1 cellular context compared by ENCODE assay signal in the genomic region with DNA sequence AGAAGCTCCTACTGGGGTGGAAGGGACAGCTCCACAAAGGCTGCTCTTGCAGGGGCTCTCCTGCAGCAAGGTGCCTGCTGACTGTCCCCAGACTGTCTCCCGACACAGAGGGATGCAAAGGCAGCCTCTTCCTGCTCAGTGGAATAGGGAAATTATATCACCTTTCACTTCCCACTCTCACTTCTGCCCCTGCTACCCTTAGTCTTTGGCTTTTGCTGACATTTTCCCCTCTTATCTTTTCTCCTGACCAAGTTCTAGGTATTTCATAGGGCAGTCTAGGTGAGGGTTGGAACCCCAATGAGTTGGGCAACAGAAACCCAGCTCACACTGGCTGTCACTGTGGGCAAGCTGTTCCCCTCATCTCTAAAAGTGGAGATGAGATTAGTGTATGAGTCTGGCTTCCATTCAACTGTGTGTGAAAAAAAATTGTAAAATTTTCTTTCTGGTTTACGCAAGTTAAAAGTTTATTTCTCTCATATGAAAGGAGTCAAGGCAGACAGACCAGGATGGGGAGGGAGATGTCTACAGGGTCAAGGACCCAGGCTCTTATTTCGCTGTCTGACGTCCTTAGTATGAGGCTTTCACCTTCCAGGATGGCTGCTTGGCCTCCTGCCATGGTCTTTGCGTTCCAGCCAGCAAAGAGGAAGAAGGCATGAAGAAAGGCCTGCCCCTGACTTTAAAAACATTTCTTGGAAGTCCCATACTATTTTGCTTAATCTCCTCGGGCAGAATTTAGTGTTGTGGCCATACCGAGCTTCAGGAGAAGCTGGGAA.
TF ChIP-seq lines count a peak whose summit lies in the region.

No MANE protein-coding gene starts in this region.

TF ChIP-seq in GM23338, 12 proteins besides CTCF, POLR2A, EP300 and RAD21 (continued from another document):
- TF ChIP-seq, protein P1, sequence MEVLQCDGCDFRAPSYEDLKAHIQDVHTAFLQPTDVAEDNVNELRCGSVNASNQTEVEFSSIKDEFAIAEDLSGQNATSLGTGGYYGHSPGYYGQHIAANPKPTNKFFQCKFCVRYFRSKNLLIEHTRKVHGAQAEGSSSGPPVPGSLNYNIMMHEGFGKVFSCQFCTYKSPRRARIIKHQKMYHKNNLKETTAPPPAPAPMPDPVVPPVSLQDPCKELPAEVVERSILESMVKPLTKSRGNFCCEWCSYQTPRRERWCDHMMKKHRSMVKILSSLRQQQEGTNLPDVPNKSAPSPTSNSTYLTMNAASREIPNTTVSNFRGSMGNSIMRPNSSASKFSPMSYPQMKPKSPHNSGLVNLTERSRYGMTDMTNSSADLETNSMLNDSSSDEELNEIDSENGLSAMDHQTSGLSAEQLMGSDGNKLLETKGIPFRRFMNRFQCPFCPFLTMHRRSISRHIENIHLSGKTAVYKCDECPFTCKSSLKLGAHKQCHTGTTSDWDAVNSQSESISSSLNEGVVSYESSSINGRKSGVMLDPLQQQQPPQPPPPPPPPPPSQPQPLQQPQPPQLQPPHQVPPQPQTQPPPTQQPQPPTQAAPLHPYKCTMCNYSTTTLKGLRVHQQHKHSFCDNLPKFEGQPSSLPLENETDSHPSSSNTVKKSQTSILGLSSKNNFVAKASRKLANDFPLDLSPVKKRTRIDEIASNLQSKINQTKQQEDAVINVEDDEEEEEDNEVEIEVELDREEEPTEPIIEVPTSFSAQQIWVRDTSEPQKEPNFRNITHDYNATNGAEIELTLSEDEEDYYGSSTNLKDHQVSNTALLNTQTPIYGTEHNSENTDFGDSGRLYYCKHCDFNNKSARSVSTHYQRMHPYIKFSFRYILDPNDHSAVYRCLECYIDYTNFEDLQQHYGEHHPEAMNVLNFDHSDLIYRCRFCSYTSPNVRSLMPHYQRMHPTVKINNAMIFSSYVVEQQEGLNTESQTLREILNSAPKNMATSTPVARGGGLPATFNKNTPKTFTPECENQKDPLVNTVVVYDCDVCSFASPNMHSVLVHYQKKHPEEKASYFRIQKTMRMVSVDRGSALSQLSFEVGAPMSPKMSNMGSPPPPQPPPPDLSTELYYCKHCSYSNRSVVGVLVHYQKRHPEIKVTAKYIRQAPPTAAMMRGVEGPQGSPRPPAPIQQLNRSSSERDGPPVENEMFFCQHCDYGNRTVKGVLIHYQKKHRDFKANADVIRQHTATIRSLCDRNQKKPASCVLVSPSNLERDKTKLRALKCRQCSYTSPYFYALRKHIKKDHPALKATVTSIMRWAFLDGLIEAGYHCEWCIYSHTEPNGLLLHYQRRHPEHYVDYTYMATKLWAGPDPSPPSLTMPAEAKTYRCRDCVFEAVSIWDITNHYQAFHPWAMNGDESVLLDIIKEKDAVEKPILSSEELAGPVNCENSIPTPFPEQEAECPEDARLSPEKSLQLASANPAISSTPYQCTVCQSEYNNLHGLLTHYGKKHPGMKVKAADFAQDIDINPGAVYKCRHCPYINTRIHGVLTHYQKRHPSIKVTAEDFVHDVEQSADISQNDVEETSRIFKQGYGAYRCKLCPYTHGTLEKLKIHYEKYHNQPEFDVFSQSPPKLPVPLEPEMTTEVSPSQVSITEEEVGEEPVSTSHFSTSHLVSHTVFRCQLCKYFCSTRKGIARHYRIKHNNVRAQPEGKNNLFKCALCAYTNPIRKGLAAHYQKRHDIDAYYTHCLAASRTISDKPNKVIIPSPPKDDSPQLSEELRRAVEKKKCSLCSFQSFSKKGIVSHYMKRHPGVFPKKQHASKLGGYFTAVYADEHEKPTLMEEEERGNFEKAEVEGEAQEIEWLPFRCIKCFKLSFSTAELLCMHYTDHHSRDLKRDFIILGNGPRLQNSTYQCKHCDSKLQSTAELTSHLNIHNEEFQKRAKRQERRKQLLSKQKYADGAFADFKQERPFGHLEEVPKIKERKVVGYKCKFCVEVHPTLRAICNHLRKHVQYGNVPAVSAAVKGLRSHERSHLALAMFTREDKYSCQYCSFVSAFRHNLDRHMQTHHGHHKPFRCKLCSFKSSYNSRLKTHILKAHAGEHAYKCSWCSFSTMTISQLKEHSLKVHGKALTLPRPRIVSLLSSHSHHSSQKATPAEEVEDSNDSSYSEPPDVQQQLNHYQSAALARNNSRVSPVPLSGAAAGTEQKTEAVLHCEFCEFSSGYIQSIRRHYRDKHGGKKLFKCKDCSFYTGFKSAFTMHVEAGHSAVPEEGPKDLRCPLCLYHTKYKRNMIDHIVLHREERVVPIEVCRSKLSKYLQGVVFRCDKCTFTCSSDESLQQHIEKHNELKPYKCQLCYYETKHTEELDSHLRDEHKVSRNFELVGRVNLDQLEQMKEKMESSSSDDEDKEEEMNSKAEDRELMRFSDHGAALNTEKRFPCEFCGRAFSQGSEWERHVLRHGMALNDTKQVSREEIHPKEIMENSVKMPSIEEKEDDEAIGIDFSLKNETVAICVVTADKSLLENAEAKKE (CRISPR knock-in tag; IDR thresholded peaks at IDR 0.05) = no peak
- TF ChIP-seq ZNF331 (CRISPR knock-in tag; IDR thresholded peaks at IDR 0.05; ENCODE audit: low read depth) = no peak
- no peak for TF ChIP-seq EZH2phosphoT487 (IDR thresholded peaks at IDR 0.05; ENCODE audit: unreplicated experiment)
- no peak for TF ChIP-seq EZH2 (IDR thresholded peaks at IDR 0.05; ENCODE audit: low read depth, unreplicated experiment)
- no peak for TF ChIP-seq STAT1 (IDR thresholded peaks at IDR 0.05; ENCODE audit: unreplicated experiment)
- TF ChIP-seq, protein P2, sequence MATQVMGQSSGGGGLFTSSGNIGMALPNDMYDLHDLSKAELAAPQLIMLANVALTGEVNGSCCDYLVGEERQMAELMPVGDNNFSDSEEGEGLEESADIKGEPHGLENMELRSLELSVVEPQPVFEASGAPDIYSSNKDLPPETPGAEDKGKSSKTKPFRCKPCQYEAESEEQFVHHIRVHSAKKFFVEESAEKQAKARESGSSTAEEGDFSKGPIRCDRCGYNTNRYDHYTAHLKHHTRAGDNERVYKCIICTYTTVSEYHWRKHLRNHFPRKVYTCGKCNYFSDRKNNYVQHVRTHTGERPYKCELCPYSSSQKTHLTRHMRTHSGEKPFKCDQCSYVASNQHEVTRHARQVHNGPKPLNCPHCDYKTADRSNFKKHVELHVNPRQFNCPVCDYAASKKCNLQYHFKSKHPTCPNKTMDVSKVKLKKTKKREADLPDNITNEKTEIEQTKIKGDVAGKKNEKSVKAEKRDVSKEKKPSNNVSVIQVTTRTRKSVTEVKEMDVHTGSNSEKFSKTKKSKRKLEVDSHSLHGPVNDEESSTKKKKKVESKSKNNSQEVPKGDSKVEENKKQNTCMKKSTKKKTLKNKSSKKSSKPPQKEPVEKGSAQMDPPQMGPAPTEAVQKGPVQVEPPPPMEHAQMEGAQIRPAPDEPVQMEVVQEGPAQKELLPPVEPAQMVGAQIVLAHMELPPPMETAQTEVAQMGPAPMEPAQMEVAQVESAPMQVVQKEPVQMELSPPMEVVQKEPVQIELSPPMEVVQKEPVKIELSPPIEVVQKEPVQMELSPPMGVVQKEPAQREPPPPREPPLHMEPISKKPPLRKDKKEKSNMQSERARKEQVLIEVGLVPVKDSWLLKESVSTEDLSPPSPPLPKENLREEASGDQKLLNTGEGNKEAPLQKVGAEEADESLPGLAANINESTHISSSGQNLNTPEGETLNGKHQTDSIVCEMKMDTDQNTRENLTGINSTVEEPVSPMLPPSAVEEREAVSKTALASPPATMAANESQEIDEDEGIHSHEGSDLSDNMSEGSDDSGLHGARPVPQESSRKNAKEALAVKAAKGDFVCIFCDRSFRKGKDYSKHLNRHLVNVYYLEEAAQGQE (IDR thresholded peaks at IDR 0.05; ENCODE audit: unreplicated experiment) = no peak
- no peak for TF ChIP-seq JUNB (IDR thresholded peaks at IDR 0.05; ENCODE audit: unreplicated experiment)
